Comparison of ENCODE assay signal across 28 cellular contexts in the genomic region with DNA sequence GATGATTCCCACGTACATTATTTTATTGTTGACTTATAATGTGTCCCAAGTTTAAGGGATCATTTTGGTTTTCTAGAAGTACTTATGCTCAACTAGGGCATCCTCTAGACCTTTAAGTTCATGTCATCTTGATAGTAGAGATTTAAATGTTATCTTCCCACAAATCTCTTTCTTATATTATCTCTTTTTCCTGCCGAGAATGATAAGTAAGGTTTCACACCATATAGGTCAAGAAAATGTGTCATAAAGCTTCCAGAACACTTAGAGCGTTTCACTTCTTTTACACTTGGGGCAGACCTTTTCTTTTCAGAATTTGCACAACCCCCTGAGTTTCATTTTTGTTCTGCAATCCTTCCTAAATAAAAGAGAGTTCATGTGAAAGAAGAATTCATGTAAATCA.
DNase-seq lines count a peak whose midpoint lies in the region; ATAC-seq and TF ChIP-seq lines count a peak whose summit lies in the region.
"Had no signal": no experiment of that assay in that cellular context is flagged by ENCODE, and none has a peak within 500 bp of the region (broad histone marks: within the 10 kb centered on the region; RNA-seq: fewer than 3 reads in every experiment).

No MANE protein-coding gene starts in this region.

- H3K4me1 Mint-ChIP-seq in activated naive CD4-positive, alpha-beta T cell treated with anti-CD3 and anti-CD28 coated beads, Interleukin-2, amount 10 ng/mL, durations not matched to agents 7 days and 5 days: peaks cover 14% of the 10 kb centered on the region
- H3K4me1 Mint-ChIP-seq in T-cell: peaks cover 12 to 20% (median 20%) of the 10 kb centered on the region in 3 donors
- H3K4me1 Mint-ChIP-seq in stimulated activated naive CD8-positive, alpha-beta T cell treated with anti-CD3 and anti-CD28 coated beads, Interleukin-15, Interleukin-2, amounts not matched to agents 100 ng/mL and 50 ng/mL, for 24 hours (ENCODE audit: low read depth): peaks cover 79% of the 10 kb centered on the region
- H3K4me1 Mint-ChIP-seq in CD14-positive monocyte: peaks cover 12% of the 10 kb centered on the region
- peaks cover 17% of the 10 kb centered on the region for H3K4me1 Mint-ChIP-seq in stimulated activated memory B cell treated with anti-CD40 and anti-IgM and Interleukin-4, amounts not matched to agents 10 μg/mL and 1 μg/mL and 100 μg/mL, for 72 hours
- H3K4me1 Mint-ChIP-seq: H9 had no signal

- no peak for TF ChIP-seq POLR2A in breast epithelium (IDR thresholded peaks at IDR 0.05)

- peaks cover 8% of the 10 kb centered on the region for H3K36me3 Mint-ChIP-seq in activated naive CD4-positive, alpha-beta T cell treated with anti-CD3 and anti-CD28 coated beads, Interleukin-2, amount 10 ng/mL, durations not matched to agents 7 days and 5 days
- H3K36me3 Mint-ChIP-seq in T-cell (no peaks in the 10 kb centered on the region), CD14-positive monocyte (no peaks in the 10 kb centered on the region)
- peaks cover 18 to 44% of the 10 kb centered on the region in 2 donors for H3K36me3 Mint-ChIP-seq in activated naive CD4-positive, alpha-beta T cell treated with anti-CD3 and anti-CD28 coated beads, Interleukin-2, amount 50 U/mL, for 72 hours
- H3K36me3 Mint-ChIP-seq in stimulated activated naive CD8-positive, alpha-beta T cell treated with anti-CD3 and anti-CD28 coated beads, Interleukin-15, Interleukin-2, amounts not matched to agents 100 ng/mL and 50 ng/mL, for 24 hours (ENCODE audit: low read depth): peaks cover 25% of the 10 kb centered on the region
- no peaks in the 10 kb centered on the region for H3K36me3 Mint-ChIP-seq in stimulated activated memory B cell treated with anti-CD40 and anti-IgM and Interleukin-4, amounts not matched to agents 10 μg/mL and 1 μg/mL and 100 μg/mL, for 72 hours
- H3K36me3 Mint-ChIP-seq: type B pancreatic cell had no signal

- POLR2A ChIA-PET in T-cell (lab: Charles Lee): no interaction called here

- peak overlapping the region; percentile 0 for H3K27ac Mint-ChIP-seq in activated naive CD4-positive, alpha-beta T cell treated with anti-CD3 and anti-CD28 coated beads, Interleukin-2, amount 10 ng/mL, durations not matched to agents 7 days and 5 days
- H3K27ac Mint-ChIP-seq in T-cell (peak overlapping the region; percentile 13 to 50), CD14-positive monocyte (no peak overlapping the region)
- H3K27ac Mint-ChIP-seq in activated naive CD4-positive, alpha-beta T cell treated with anti-CD3 and anti-CD28 coated beads, Interleukin-2, amount 50 U/mL, for 72 hours: peak overlapping the region in 1 of 2 donors; percentile 87
- peak overlapping the region; percentile 94 for H3K27ac Mint-ChIP-seq in stimulated activated naive CD8-positive, alpha-beta T cell treated with anti-CD3 and anti-CD28 coated beads, Interleukin-15, Interleukin-2, amounts not matched to agents 100 ng/mL and 50 ng/mL, for 24 hours
- H3K27ac Mint-ChIP-seq in stimulated activated memory B cell treated with anti-CD40 and anti-IgM and Interleukin-4, amounts not matched to agents 10 μg/mL and 1 μg/mL and 100 μg/mL, for 72 hours: no peak overlapping the region
- H3K27ac Mint-ChIP-seq: H9, type B pancreatic cell had no signal

- no peak overlapping the region for H3K4me3 Mint-ChIP-seq in activated naive CD4-positive, alpha-beta T cell treated with anti-CD3 and anti-CD28 coated beads, Interleukin-2, amount 10 ng/mL, durations not matched to agents 7 days and 5 days
- no peak overlapping the region for H3K4me3 Mint-ChIP-seq in T-cell
- H3K4me3 Mint-ChIP-seq in stimulated activated naive CD8-positive, alpha-beta T cell treated with anti-CD3 and anti-CD28 coated beads, Interleukin-15, Interleukin-2, amounts not matched to agents 100 ng/mL and 50 ng/mL, for 24 hours: peak overlapping the region; percentile 52
- H3K4me3 Mint-ChIP-seq in CD14-positive monocyte: no peak overlapping the region
- no peak overlapping the region for H3K4me3 Mint-ChIP-seq in stimulated activated memory B cell treated with anti-CD40 and anti-IgM and Interleukin-4, amounts not matched to agents 10 μg/mL and 1 μg/mL and 100 μg/mL, for 72 hours
- H3K4me3 Mint-ChIP-seq: H9, type B pancreatic cell had no signal

- intact Hi-C loops in CD14-positive monocyte (cut with micrococcal nuclease) (no loop called here), breast epithelium (cut with DNase I; ENCODE audit: low total_unique reads) (no loop called here)

- no peaks in the 10 kb centered on the region for H3K9me3 ChIP-seq in breast epithelium
- H3K9me3 ChIP-seq: gastroesophageal sphincter, lower lobe of right lung had no signal

- peaks cover 13% of the 10 kb centered on the region for H3K9me3 Mint-ChIP-seq in activated naive CD4-positive, alpha-beta T cell treated with anti-CD3 and anti-CD28 coated beads, Interleukin-2, amount 10 ng/mL, durations not matched to agents 7 days and 5 days
- H3K9me3 Mint-ChIP-seq in T-cell: no peaks in the 10 kb centered on the region
- peaks cover 18 to 19% of the 10 kb centered on the region in 2 donors for H3K9me3 Mint-ChIP-seq in activated naive CD4-positive, alpha-beta T cell treated with anti-CD3 and anti-CD28 coated beads, Interleukin-2, amount 50 U/mL, for 72 hours
- peaks cover 12% of the 10 kb centered on the region for H3K9me3 Mint-ChIP-seq in stimulated activated naive CD8-positive, alpha-beta T cell treated with anti-CD3 and anti-CD28 coated beads, Interleukin-15, Interleukin-2, amounts not matched to agents 100 ng/mL and 50 ng/mL, for 24 hours
- H3K9me3 Mint-ChIP-seq in CD14-positive monocyte: peaks cover 0 to 5% (median 0%) of the 10 kb centered on the region in 7 donors
- H3K9me3 Mint-ChIP-seq in stimulated activated memory B cell treated with anti-CD40 and anti-IgM and Interleukin-4, amounts not matched to agents 10 μg/mL and 1 μg/mL and 100 μg/mL, for 72 hours: no peaks in the 10 kb centered on the region
- H3K9me3 Mint-ChIP-seq: H9 had no signal

- no peaks in the 10 kb centered on the region for H3K27me3 Mint-ChIP-seq in activated naive CD4-positive, alpha-beta T cell treated with anti-CD3 and anti-CD28 coated beads, Interleukin-2, amount 10 ng/mL, durations not matched to agents 7 days and 5 days
- no peaks in the 10 kb centered on the region for H3K27me3 Mint-ChIP-seq in T-cell
- H3K27me3 Mint-ChIP-seq in stimulated activated naive CD8-positive, alpha-beta T cell treated with anti-CD3 and anti-CD28 coated beads, Interleukin-15, Interleukin-2, amounts not matched to agents 100 ng/mL and 50 ng/mL, for 24 hours: no peaks in the 10 kb centered on the region
- peaks cover 0 to 1% (median 0%) of the 10 kb centered on the region in 3 donors for H3K27me3 Mint-ChIP-seq in CD14-positive monocyte (ENCODE audit: low read depth in 3 of 3)
- H3K27me3 Mint-ChIP-seq in stimulated activated memory B cell treated with anti-CD40 and anti-IgM and Interleukin-4, amounts not matched to agents 10 μg/mL and 1 μg/mL and 100 μg/mL, for 72 hours: no peaks in the 10 kb centered on the region
- H3K27me3 Mint-ChIP-seq: naive thymus-derived CD4-positive, alpha-beta T cell; type B pancreatic cell had no signal

- CTCF ChIA-PET in activated naive CD4-positive, alpha-beta T cell treated with anti-CD3 and anti-CD28 coated beads, Interleukin-2, amount 10 ng/mL, durations not matched to agents 7 days and 5 days (lab: Charles Lee): interaction anchor here (1.1 kb wide), 1 partner anchor 31 kb away, joined by 3 read pairs; no protein-coding TSS in a partner anchor
- CTCF ChIA-PET in T-cell (lab: Charles Lee): no interaction called here

- H3K27ac ChIP-seq in breast epithelium: no peak overlapping the region
- H3K27ac ChIP-seq: brain microvascular endothelial cell, gastroesophageal sphincter, hepatocyte, HL-60, lower lobe of right lung had no signal

- H3K27me3 ChIP-seq in breast epithelium: no peaks in the 10 kb centered on the region
- H3K27me3 ChIP-seq: brain microvascular endothelial cell, gastroesophageal sphincter, hepatocyte had no signal

- TF ChIP-seq CTCF in CD14-positive monocyte (IDR thresholded peaks at IDR 0.05) (no peak), breast epithelium (IDR thresholded peaks at IDR 0.05) (no peak)

- DNase-seq in activated naive CD4-positive, alpha-beta T cell treated with anti-CD3 and anti-CD28 coated beads, Interleukin-2, amount 10 ng/mL, durations not matched to agents 7 days and 5 days: no peak
- DNase-seq in activated naive CD4-positive, alpha-beta T cell (lab: John Stamatoyannopoulos, UW): no peak
- DNase-seq in T-cell: no peak
- DNase-seq in activated naive CD4-positive, alpha-beta T cell treated with anti-CD3 and anti-CD28 coated beads, Interleukin-2, amount 50 U/mL, for 72 hours (ENCODE audit: low spot score in 2 of 2): no peak
- DNase-seq in CD14-positive monocyte (ENCODE audit: low spot score): no peak
- no peak for DNase-seq in breast epithelium (ENCODE audit: low spot score in 2 of 2)
- DNase-seq: activated CD4-positive, CD25-positive, alpha-beta regulatory T cell treated with anti-CD3 and anti-CD28 coated beads, Interleukin-2, amount 50 U/mL, for 72 hours; activated effector memory CD4-positive, alpha-beta T cell treated with Interleukin-2 at 50 U/mL for 16 hours; amygdala; brain microvascular endothelial cell; COR-L47; H9; KBM-7; kidney glomerular epithelial cell; lower lobe of right lung; naive thymus-derived CD4-positive, alpha-beta T cell; NCI-H1105; NCI-H187 treated with DMSO at 0.1 percent for 48 hours; NCI-H2171; NCI-H510A; occipital lobe; stimulated activated CD4-positive, alpha-beta T cell treated with anti-CD3 and anti-CD28 coated beads, Interleukin-4, amount 100 ng/mL, for 24 hours had no signal

- no peak overlapping the region for H3K4me3 ChIP-seq in breast epithelium
- H3K4me3 ChIP-seq: gastroesophageal sphincter, hepatocyte, lower lobe of right lung had no signal

- ATAC-seq in T-cell (replicated peaks in 1 of 4): no peak
- ATAC-seq in activated naive CD4-positive, alpha-beta T cell treated with anti-CD3 and anti-CD28 coated beads, Interleukin-2, amount 50 U/mL, for 72 hours: peak; percentile 77 to 84
- no peak for ATAC-seq in stimulated activated memory B cell treated with anti-CD40 and anti-IgM and Interleukin-4, amounts not matched to agents 10 μg/mL and 1 μg/mL and 100 μg/mL, for 72 hours
- ATAC-seq: gastroesophageal sphincter; lower lobe of right lung; naive thymus-derived CD4-positive, alpha-beta T cell had no signal

- H3K36me3 ChIP-seq in breast epithelium: no peaks in the 10 kb centered on the region
- H3K36me3 ChIP-seq: brain microvascular endothelial cell, gastroesophageal sphincter, lower lobe of right lung had no signal

- no peaks in the 10 kb centered on the region for H3K4me1 ChIP-seq in breast epithelium
- H3K4me1 ChIP-seq: gastroesophageal sphincter, lower lobe of right lung had no signal

Comparison
In these comparisons a context has a peak if more than half of its experiments do, and no peak if none do; other contexts are left out.
1. H3K27ac Mint-ChIP-seq: peak in activated naive CD4-positive, alpha-beta T cell treated with anti-CD3 and anti-CD28 coated beads, Interleukin-2, amount 10 ng/mL, durations not matched to agents 7 days and 5 days (single experiment), T-cell (2 of 2) and stimulated activated naive CD8-positive, alpha-beta T cell treated with anti-CD3 and anti-CD28 coated beads, Interleukin-15, Interleukin-2, amounts not matched to agents 100 ng/mL and 50 ng/mL, for 24 hours (single experiment); none in CD14-positive monocyte (0 of 7) and stimulated activated memory B cell treated with anti-CD40 and anti-IgM and Interleukin-4, amounts not matched to agents 10 μg/mL and 1 μg/mL and 100 μg/mL, for 72 hours (single experiment).
2. ATAC-seq: peak in activated naive CD4-positive, alpha-beta T cell treated with anti-CD3 and anti-CD28 coated beads, Interleukin-2, amount 50 U/mL, for 72 hours (2 of 2); none in T-cell (0 of 4) and stimulated activated memory B cell treated with anti-CD40 and anti-IgM and Interleukin-4, amounts not matched to agents 10 μg/mL and 1 μg/mL and 100 μg/mL, for 72 hours (single experiment).